17 cellular contexts compared by ENCODE assay signal in the genomic region with DNA sequence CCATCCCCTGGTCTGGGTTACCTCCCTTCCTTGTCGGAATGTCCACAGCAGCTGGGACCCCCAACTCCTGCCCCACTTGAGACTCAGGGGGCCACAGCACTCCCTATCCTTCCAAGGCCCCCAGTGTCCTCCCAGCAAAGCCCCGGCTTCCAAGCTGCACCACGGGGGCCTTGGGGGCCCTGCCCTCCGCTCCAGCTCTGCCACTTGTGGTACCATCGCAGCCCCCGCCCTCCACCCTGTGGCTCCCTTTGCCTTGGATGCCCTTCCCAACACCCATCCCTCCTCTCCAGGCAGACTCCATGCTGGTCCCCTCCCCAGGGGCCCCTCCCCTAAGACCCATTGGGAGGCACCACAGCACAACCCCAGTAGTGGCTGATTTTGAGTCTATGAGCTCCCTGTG. TPM values are rescaled to one million over a fixed set of nuclear protein-coding genes. Genes with fewer than 3 reads are reported as not detected.
A peak's percentile ranks its signal among the peaks of the same experiment; 100 is the strongest.
DNase-seq lines count a peak whose midpoint lies in the region; ATAC-seq and TF ChIP-seq lines count a peak whose summit lies in the region.
"Had no signal": no experiment of that assay in that cellular context is flagged by ENCODE, and none has a peak within 500 bp of the region (broad histone marks: within the 10 kb centered on the region; RNA-seq: fewer than 3 reads in every experiment).

No MANE protein-coding gene starts in this region.

- H4K20me1 ChIP-seq in neural progenitor cell (ENCODE audit: low read depth), result no peaks in the 10 kb centered on the region

- H3K79me2 ChIP-seq in neural progenitor cell (ENCODE audit: low read depth), result no peaks in the 10 kb centered on the region

- H3K4me1 ChIP-seq in right cardiac atrium (ENCODE audit: control insufficient read depth, insufficient read depth, low read length) (no peaks in the 10 kb centered on the region), left ventricle myocardium inferior (peaks cover 16% of the 10 kb centered on the region), neural progenitor cell (no peaks in the 10 kb centered on the region), uterus (peaks cover 0 to 4% of the 10 kb centered on the region in 2 donors)

- H3F3A ChIP-seq in neural progenitor cell (ENCODE audit: low read depth), result no peaks in the 10 kb centered on the region

- H3K27me3 ChIP-seq in right cardiac atrium (ENCODE audit: control insufficient read depth, insufficient read depth), result no peaks in the 10 kb centered on the region
- no peaks in the 10 kb centered on the region for H3K27me3 ChIP-seq in left ventricle myocardium inferior (ENCODE audit: low read depth)
- no peaks in the 10 kb centered on the region for H3K27me3 ChIP-seq in dorsolateral prefrontal cortex
- no peaks in the 10 kb centered on the region for H3K27me3 ChIP-seq in neural progenitor cell
- H3K27me3 ChIP-seq in uterus, result no peaks in the 10 kb centered on the region

- 96% methylated on average over 6 of the region's 6 CpGs for WGBS in right cardiac atrium

- peaks cover 29% of the 10 kb centered on the region for H3K4me1 Mint-ChIP-seq in neural progenitor cell

- peaks cover 5% of the 10 kb centered on the region for H3K36me3 Mint-ChIP-seq in neural progenitor cell

- H3K4me2 ChIP-seq in neural progenitor cell, result no peak overlapping the region

- H3K9ac ChIP-seq in neural progenitor cell, result no peak overlapping the region

- peak overlapping the region; percentile 90 for H3K27ac Mint-ChIP-seq in neural progenitor cell

- intact Hi-C loops in right cardiac atrium (cut with DNase I), result no loop called here
- intact Hi-C loops in left ventricle myocardium inferior (cut with micrococcal nuclease), result no loop called here
- intact Hi-C loops in dorsolateral prefrontal cortex (cut with DNase I), result no loop called here
- intact Hi-C loops in uterus (cut with DNase I; ENCODE audit: low total_unique reads), result no loop called here

- ATAC-seq in right cardiac atrium (no peak), GM18519 (IDR thresholded peaks at IDR 0.05; ENCODE audit: low FRiP score, unreplicated experiment) (no peak), GM19467 (IDR thresholded peaks at IDR 0.05; ENCODE audit: unreplicated experiment) (no peak)
- ATAC-seq: Panc1 had no signal

- TF ChIP-seq CTCF in left ventricle myocardium inferior (IDR thresholded peaks at IDR 0.05; ENCODE audit: borderline replicate concordance) (no peak), dorsolateral prefrontal cortex (IDR thresholded peaks at IDR 0.05 in 54 of 56, conservative IDR thresholded peaks at IDR 0.05 in 2 of 56; ENCODE audit: low read depth in 1 of 56, partially characterized antibody in 56 of 56) (no peak), neural progenitor cell (IDR thresholded peaks at IDR 0.05) (no peak), uterus (IDR thresholded peaks at IDR 0.05) (no peak)

- no peak overlapping the region for H3K4me3 Mint-ChIP-seq in neural progenitor cell

- H3K36me3 ChIP-seq in left ventricle myocardium inferior (no peaks in the 10 kb centered on the region), neural progenitor cell (no peaks in the 10 kb centered on the region), uterus (no peaks in the 10 kb centered on the region)

- H3K27ac ChIP-seq in right cardiac atrium (ENCODE audit: low read length) (no peak overlapping the region), left ventricle myocardium inferior (replicated peaks) (no peak overlapping the region), dorsolateral prefrontal cortex (peak overlapping the region in 56 of 59 donors; percentile 5 to 99 (median 76)), neural progenitor cell (no peak overlapping the region), uterus (peak overlapping the region; percentile 57 to 80)
- H3K27ac ChIP-seq: C4-2B had no signal

- H3K4me3 ChIP-seq in right cardiac atrium (ENCODE audit: low read length) (no peak overlapping the region), left ventricle myocardium inferior (no peak overlapping the region), dorsolateral prefrontal cortex (no peak overlapping the region), neural progenitor cell (no peak overlapping the region), uterus (no peak overlapping the region)

- DNase-seq in right cardiac atrium (peak in 2 of 3 donors; percentile 21 to 30), left ventricle myocardium inferior (no peak), dorsolateral prefrontal cortex (no peak), neural progenitor cell (ENCODE audit: low spot score) (no peak), uterus (no peak), DMS53 (lab: John Stamatoyannopoulos, UW) (no peak)
- DNase-seq: NCI-H1048, NCI-H1436 treated with DMSO at 0.1 percent for 48 hours, NCI-H2029 treated with DMSO at 0.1 percent for 48 hours, NCI-H510A treated with DMSO at 0.1 percent for 48 hours, NCI-H82, Right ventricle myocardium superior had no signal

- H3K9me3 Mint-ChIP-seq in neural progenitor cell, result no peaks in the 10 kb centered on the region

- TF ChIP-seq POLR2A in uterus (IDR thresholded peaks at IDR 0.05), result no peak

- H3K27me3 Mint-ChIP-seq in neural progenitor cell (ENCODE audit: insufficient read depth, low read depth), result no peaks in the 10 kb centered on the region

- no peak overlapping the region for H2AFZ ChIP-seq in neural progenitor cell (replicated peaks)

- H3K9me3 ChIP-seq in right cardiac atrium (ENCODE audit: control insufficient read depth, low read length) (no peaks in the 10 kb centered on the region), left ventricle myocardium inferior (replicated peaks) (no peaks in the 10 kb centered on the region), neural progenitor cell (ENCODE audit: low read depth) (no peaks in the 10 kb centered on the region), uterus (no peaks in the 10 kb centered on the region)

RNA-seq across cellular contexts. Expression of a gene that starts 17.3 kb away (rescaled TPM):
- total RNA-seq in right cardiac atrium, result 100 to 1,000 TPM; 107 to 113 (median 111) TPM
- 170 TPM for polyA plus RNA-seq in right cardiac atrium
- 117 TPM for total RNA-seq in left ventricle myocardium inferior
- 100 to 1,000 TPM in 1 of 120 experiments, 10 to 100 TPM in 119; 40.6 to 123 (median 65.5) TPM for total RNA-seq in dorsolateral prefrontal cortex
- 71.4 and 98.9 TPM in 2 replicates for total RNA-seq in neural progenitor cell (ENCODE audit: low replicate concordance)
- total RNA-seq in uterus, result 10 to 100 TPM; 14.6 to 96.9 (median 38.7) TPM

RNA-seq across cellular contexts. Expression of a gene that starts 17.6 kb away (rescaled TPM):
- 1 to 10 TPM; 4.6 to 5.4 (median 5.1) TPM for total RNA-seq in right cardiac atrium
- 4.6 TPM for polyA plus RNA-seq in right cardiac atrium
- total RNA-seq in left ventricle myocardium inferior, result 5.8 TPM
- total RNA-seq in dorsolateral prefrontal cortex, result 10 to 100 TPM in 100 of 120 experiments, 1 to 10 TPM in 20; 4.7 to 24.3 (median 13.8) TPM
- total RNA-seq in neural progenitor cell (ENCODE audit: low replicate concordance), result 51.8 and 68.9 TPM in 2 replicates
- 10 to 100 TPM in 1 of 4 donors, 1 to 10 TPM in 2, under 1 TPM in 1; 0.77 to 19.4 (median 6.8) TPM for total RNA-seq in uterus

RNA-seq across cellular contexts. Expression of a gene that starts 22.7 kb away (rescaled TPM):
- 1 to 10 TPM in 3 of 4 donors, under 1 TPM in 1; 0.62 to 1.9 (median 1.4) TPM for total RNA-seq in right cardiac atrium
- 0.70 TPM for polyA plus RNA-seq in right cardiac atrium
- total RNA-seq in left ventricle myocardium inferior, result 0.14 TPM
- 100 to 1,000 TPM in 87 of 120 experiments, 10 to 100 TPM in 33; 23.0 to 708 (median 141) TPM for total RNA-seq in dorsolateral prefrontal cortex
- 1.9 and 5.8 TPM in 2 replicates for total RNA-seq in neural progenitor cell (ENCODE audit: low replicate concordance)
- 100 to 1,000 TPM in 1 of 4 donors, 10 to 100 TPM in 2, 1 to 10 TPM in 1; 6.4 to 106 (median 12.7) TPM for total RNA-seq in uterus

RNA-seq across cellular contexts. Expression of a gene that starts 41.7 kb away (rescaled TPM):
- total RNA-seq in right cardiac atrium (10 to 100 TPM; 41.3 to 45.7 (median 43.3) TPM), left ventricle myocardium inferior (24.1 TPM), dorsolateral prefrontal cortex (100 to 1,000 TPM in 23 of 120 experiments, 10 to 100 TPM in 97; 47.3 to 195 (median 80.7) TPM), neural progenitor cell (ENCODE audit: low replicate concordance) (163 and 184 TPM in 2 replicates), uterus (10 to 100 TPM; 23.8 to 57.1 (median 38.3) TPM)
- 27.6 TPM for polyA plus RNA-seq in right cardiac atrium

RNA-seq across cellular contexts. Expression of a gene that starts 53.0 kb away (rescaled TPM):
- total RNA-seq in right cardiac atrium, result 10 to 100 TPM; 16.4 to 38.1 (median 31.1) TPM
- polyA plus RNA-seq in right cardiac atrium, result 30.6 TPM
- 25.7 TPM for total RNA-seq in left ventricle myocardium inferior
- total RNA-seq in dorsolateral prefrontal cortex, result 100 to 1,000 TPM in 112 of 120 experiments, 10 to 100 TPM in 8; 72.8 to 347 (median 162) TPM
- 233 and 407 TPM in 2 replicates for total RNA-seq in neural progenitor cell (ENCODE audit: low replicate concordance)
- total RNA-seq in uterus, result 100 to 1,000 TPM in 2 of 4 donors, 10 to 100 TPM in 2; 13.5 to 117 (median 84.9) TPM
- total RNA-seq: HT-29 had no signal

Comparison
In these comparisons a context has a peak if more than half of its experiments do, and no peak if none do; other contexts are left out.
1. DNase-seq: peak in right cardiac atrium (2 of 3); none in left ventricle myocardium inferior (single experiment), dorsolateral prefrontal cortex (0 of 10), neural progenitor cell (single experiment), uterus (0 of 2) and DMS53 (single experiment).
2. H3K27ac ChIP-seq: peak in dorsolateral prefrontal cortex (56 of 59) and uterus (2 of 2); none in right cardiac atrium (single experiment), left ventricle myocardium inferior (single experiment) and neural progenitor cell (single experiment).